11 cellular contexts compared by ENCODE assay signal in genomic region chr5:171750316-171750788, GRCh38. TPM values are rescaled to one million over a fixed set of nuclear protein-coding genes. Genes with fewer than 3 reads are reported as not detected.
DNase-seq lines count a peak whose midpoint lies in the region; ATAC-seq and TF ChIP-seq lines count a peak whose summit lies in the region.
"Had no signal": no experiment of that assay in that cellular context is flagged by ENCODE, and none has a peak within 500 bp of the region (broad histone marks: within the 10 kb centered on the region; RNA-seq: fewer than 3 reads in every experiment).

No MANE protein-coding gene starts in this region.

- intact Hi-C loops in natural killer cell (cut with micrococcal nuclease) = no loop called here

- H3K4me1 ChIP-seq in right atrium auricular region = peaks cover 0 to 9% of the 10 kb centered on the region in 2 donors

- H3K27ac Mint-ChIP-seq in natural killer cell treated with Interleukin-12 subunit alpha and Interleukin-12 subunit beta and Interleukin-15 and Interleukin-18, amount 100 ng/mL, for 72 hours = no peak overlapping the region
- H3K27ac Mint-ChIP-seq in natural killer cell = no peak overlapping the region
- no peak overlapping the region for H3K27ac Mint-ChIP-seq in T-helper 2 cell treated with Interferon-gamma antibody and Interleukin-4, amounts not matched to agents 5 μg/mL and 100 μg/mL, for 36 hours
- H3K27ac Mint-ChIP-seq: CD4-positive, alpha-beta memory T cell had no signal

- H3K4me1 Mint-ChIP-seq in natural killer cell treated with Interleukin-12 subunit alpha and Interleukin-12 subunit beta and Interleukin-15 and Interleukin-18, amount 100 ng/mL, for 72 hours (ENCODE audit: low read depth in 2 of 2) = no peaks in the 10 kb centered on the region
- no peaks in the 10 kb centered on the region for H3K4me1 Mint-ChIP-seq in natural killer cell
- H3K4me1 Mint-ChIP-seq in T-helper 2 cell treated with Interferon-gamma antibody and Interleukin-4, amounts not matched to agents 5 μg/mL and 100 μg/mL, for 36 hours (ENCODE audit: low read depth) = no peaks in the 10 kb centered on the region
- H3K4me1 Mint-ChIP-seq: CD4-positive, alpha-beta memory T cell had no signal

- H3K27ac ChIP-seq in WERI-Rb-1 (no peak overlapping the region), right atrium auricular region (peak overlapping the region in 1 of 2 donors; percentile 16)

- TF ChIP-seq CTCF in natural killer cell (IDR thresholded peaks at IDR 0.05) (no peak), WERI-Rb-1 (IDR thresholded peaks at IDR 0.05; ENCODE audit: low read depth, low read length) (peak; percentile 51), right atrium auricular region (IDR thresholded peaks at IDR 0.05) (peak in 1 of 2 donors; percentile 40)

- peaks cover 17% of the 10 kb centered on the region for H3K27me3 ChIP-seq in WERI-Rb-1 (ENCODE audit: insufficient read depth, low read depth, severe bottlenecking)
- H3K27me3 ChIP-seq in right atrium auricular region = no peaks in the 10 kb centered on the region

- peak; percentile 15 to 30 for ATAC-seq in natural killer cell treated with Interleukin-12 subunit alpha and Interleukin-12 subunit beta and Interleukin-15 and Interleukin-18, amount 100 ng/mL, for 72 hours
- ATAC-seq in natural killer cell (no peak), GM19328 (IDR thresholded peaks at IDR 0.05; ENCODE audit: unreplicated experiment) (no peak)

- no peak overlapping the region for H3K4me3 Mint-ChIP-seq in natural killer cell treated with Interleukin-12 subunit alpha and Interleukin-12 subunit beta and Interleukin-15 and Interleukin-18, amount 100 ng/mL, for 72 hours
- H3K4me3 Mint-ChIP-seq in natural killer cell = no peak overlapping the region
- H3K4me3 Mint-ChIP-seq in T-helper 2 cell treated with Interferon-gamma antibody and Interleukin-4, amounts not matched to agents 5 μg/mL and 100 μg/mL, for 36 hours = no peak overlapping the region
- H3K4me3 Mint-ChIP-seq: CD4-positive, alpha-beta memory T cell had no signal

- H3K4me3 ChIP-seq in WERI-Rb-1 (ENCODE audit: low read depth, low read length) = no peak overlapping the region
- no peak overlapping the region for H3K4me3 ChIP-seq in right atrium auricular region

- H3K9me3 ChIP-seq in WERI-Rb-1 (ENCODE audit: severe bottlenecking) (no peaks in the 10 kb centered on the region), right atrium auricular region (no peaks in the 10 kb centered on the region)

- H3K36me3 ChIP-seq in WERI-Rb-1 = no peaks in the 10 kb centered on the region
- no peaks in the 10 kb centered on the region for H3K36me3 ChIP-seq in right atrium auricular region

- no peak for DNase-seq in natural killer cell treated with Interleukin-12 subunit alpha and Interleukin-12 subunit beta and Interleukin-15 and Interleukin-18, amount 100 ng/mL, for 72 hours (ENCODE audit: low spot score)
- DNase-seq in natural killer cell = no peak
- peak; percentile 22 for DNase-seq in WERI-Rb-1
- peak; percentile 85 for DNase-seq in right atrium auricular region (ENCODE audit: low spot score)
- no peak for DNase-seq in inferior parietal cortex (ENCODE audit: extremely low spot score)
- no peak for DNase-seq in T-helper 2 cell treated with Interferon-gamma antibody and Interleukin-4, amounts not matched to agents 5 μg/mL and 100 μg/mL, for 36 hours (ENCODE audit: low spot score)
- no peak for DNase-seq in activated CD4-positive, alpha-beta T cell treated with anti-CD3 and anti-CD28 coated beads for 4 hours
- DNase-seq: CD4-positive, alpha-beta memory T cell; NCI-H2081; stimulated activated CD4-positive, alpha-beta T cell treated with anti-CD3 and anti-CD28 coated beads, Interleukin-1b, Interleukin-23, amount 100 ng/mL, for 48 hours had no signal

- no peaks in the 10 kb centered on the region for H3K36me3 Mint-ChIP-seq in natural killer cell treated with Interleukin-12 subunit alpha and Interleukin-12 subunit beta and Interleukin-15 and Interleukin-18, amount 100 ng/mL, for 72 hours
- no peaks in the 10 kb centered on the region for H3K36me3 Mint-ChIP-seq in natural killer cell
- no peaks in the 10 kb centered on the region for H3K36me3 Mint-ChIP-seq in T-helper 2 cell treated with Interferon-gamma antibody and Interleukin-4, amounts not matched to agents 5 μg/mL and 100 μg/mL, for 36 hours (ENCODE audit: low read depth)
- H3K36me3 Mint-ChIP-seq: CD4-positive, alpha-beta memory T cell had no signal

- H3K27me3 Mint-ChIP-seq in natural killer cell treated with Interleukin-12 subunit alpha and Interleukin-12 subunit beta and Interleukin-15 and Interleukin-18, amount 100 ng/mL, for 72 hours = peaks cover 0 to 9% of the 10 kb centered on the region in 2 donors
- peaks cover 4 to 7% of the 10 kb centered on the region in 2 donors for H3K27me3 Mint-ChIP-seq in natural killer cell (ENCODE audit: low read depth in 2 of 2)
- H3K27me3 Mint-ChIP-seq in T-helper 2 cell treated with Interferon-gamma antibody and Interleukin-4, amounts not matched to agents 5 μg/mL and 100 μg/mL, for 36 hours (ENCODE audit: low read depth) = no peaks in the 10 kb centered on the region

- no peaks in the 10 kb centered on the region for H3K9me3 Mint-ChIP-seq in natural killer cell treated with Interleukin-12 subunit alpha and Interleukin-12 subunit beta and Interleukin-15 and Interleukin-18, amount 100 ng/mL, for 72 hours
- H3K9me3 Mint-ChIP-seq in natural killer cell = no peaks in the 10 kb centered on the region
- H3K9me3 Mint-ChIP-seq in T-helper 2 cell treated with Interferon-gamma antibody and Interleukin-4, amounts not matched to agents 5 μg/mL and 100 μg/mL, for 36 hours = no peaks in the 10 kb centered on the region
- H3K9me3 Mint-ChIP-seq: CD4-positive, alpha-beta memory T cell had no signal

RNA-seq across cellular contexts. Expression of gene SMIM23, which starts 35.3 kb away (rescaled TPM):
- total RNA-seq in natural killer cell treated with Interleukin-12 subunit alpha and Interleukin-12 subunit beta and Interleukin-15 and Interleukin-18, amount 100 ng/mL, for 72 hours = not detected
- not detected for total RNA-seq in natural killer cell
- not detected for total RNA-seq in right atrium auricular region
- total RNA-seq: CD4-positive, alpha-beta memory T cell had no signal

Comparison
In these comparisons a context has a peak if more than half of its experiments do, and no peak if none do; other contexts are left out.
1. ATAC-seq: peak in natural killer cell treated with Interleukin-12 subunit alpha and Interleukin-12 subunit beta and Interleukin-15 and Interleukin-18, amount 100 ng/mL, for 72 hours (2 of 2); none in natural killer cell (0 of 3) and GM19328 (single experiment).
2. DNase-seq: peak in WERI-Rb-1 (single experiment) and right atrium auricular region (single experiment); none in natural killer cell treated with Interleukin-12 subunit alpha and Interleukin-12 subunit beta and Interleukin-15 and Interleukin-18, amount 100 ng/mL, for 72 hours (single experiment), natural killer cell (single experiment), inferior parietal cortex (single experiment), T-helper 2 cell treated with Interferon-gamma antibody and Interleukin-4, amounts not matched to agents 5 μg/mL and 100 μg/mL, for 36 hours (single experiment) and activated CD4-positive, alpha-beta T cell treated with anti-CD3 and anti-CD28 coated beads for 4 hours (0 of 2).